In the genomic region with DNA sequence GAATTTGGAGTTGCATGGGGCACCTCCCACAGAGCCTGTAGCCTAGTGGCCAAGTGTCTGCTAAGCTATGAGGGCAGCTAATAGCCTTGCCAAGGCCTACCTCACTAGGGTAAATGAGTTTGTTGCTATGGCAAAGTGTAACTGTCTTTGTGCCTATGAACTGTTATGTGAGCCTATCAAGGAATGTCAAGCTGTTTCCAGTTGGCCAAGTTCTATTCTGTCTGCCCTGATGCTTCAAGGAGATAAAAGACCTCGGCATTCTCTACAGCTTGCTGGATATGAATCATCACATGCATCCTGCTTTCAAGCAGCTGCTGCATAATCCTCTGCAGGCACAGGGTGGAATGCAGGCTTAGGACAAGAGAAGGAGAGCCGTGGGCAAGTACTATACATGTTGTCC, we compare ENCODE assay signal across 10 cellular contexts.
DNase-seq lines count a peak whose midpoint lies in the region; ATAC-seq, FAIRE-seq and TF ChIP-seq lines count a peak whose summit lies in the region.
"Had no signal": no experiment of that assay in that cellular context is flagged by ENCODE, and none has a peak within 500 bp of the region (broad histone marks: within the 10 kb centered on the region; RNA-seq: fewer than 3 reads in every experiment).

No MANE protein-coding gene starts in this region.

- dilution Hi-C loops in endothelial cell of umbilical vein (cut with MboI; ENCODE audit: extremely low pct_ligation_motif_present, low sequenced_read_pairs) = no loop called here

- H3K9ac ChIP-seq in endothelial cell of umbilical vein (replicated peaks; ENCODE audit: extremely low read depth, insufficient read depth, low read length) = peak overlapping the region; percentile 38

- no peaks in the 10 kb centered on the region for H4K20me1 ChIP-seq in endothelial cell of umbilical vein (replicated peaks; ENCODE audit: control insufficient read depth, extremely low read depth, insufficient read depth, low read length)

- POLR2A ChIA-PET in endothelial cell of umbilical vein (lab: Charles Lee) = interaction anchor here (0.9 to 1.5 kb wide), 3 partner anchors 11 to 178 kb away, joined by 3 to 5 read pairs (median 4); a partner anchor contains a TSS
- POLR2A ChIA-PET in CD4-positive, alpha-beta T cell (lab: Charles Lee) = no interaction called here

- H3K9me3 Mint-ChIP-seq in nephron = no peaks in the 10 kb centered on the region
- H3K9me3 Mint-ChIP-seq in CD4-positive, alpha-beta T cell = no peaks in the 10 kb centered on the region

- peak overlapping the region in 1 of 3 experiments; percentile 54 for H3K4me3 Mint-ChIP-seq in nephron
- H3K4me3 Mint-ChIP-seq in CD4-positive, alpha-beta T cell = no peak overlapping the region
- H3K4me3 Mint-ChIP-seq: type B pancreatic cell had no signal

- peaks cover 19% of the 10 kb centered on the region for H3K4me1 ChIP-seq in endothelial cell of umbilical vein (ENCODE audit: control insufficient read depth, extremely low read depth, insufficient read depth, low read length)

- no peaks in the 10 kb centered on the region for H3K36me3 ChIP-seq in endothelial cell of umbilical vein (ENCODE audit: control insufficient read depth in 2 of 2, extremely low read depth in 1 of 2, insufficient read depth in 2 of 2, low read length in 2 of 2)

- ATAC-seq in CD4-positive, alpha-beta T cell (ENCODE audit: poor library complexity) = no peak

- no peaks in the 10 kb centered on the region for H3K36me3 Mint-ChIP-seq in nephron (ENCODE audit: low read depth)
- H3K36me3 Mint-ChIP-seq in CD4-positive, alpha-beta T cell (ENCODE audit: low read depth) = no peaks in the 10 kb centered on the region
- H3K36me3 Mint-ChIP-seq: type B pancreatic cell had no signal

- no peaks in the 10 kb centered on the region for H3K27me3 Mint-ChIP-seq in nephron (ENCODE audit: low read depth)
- peaks cover 4% of the 10 kb centered on the region for H3K27me3 Mint-ChIP-seq in CD4-positive, alpha-beta T cell
- H3K27me3 Mint-ChIP-seq: type B pancreatic cell had no signal

- no peaks in the 10 kb centered on the region for H3K27me3 ChIP-seq in endothelial cell of umbilical vein (ENCODE audit: control insufficient read depth in 2 of 2, insufficient read depth in 2 of 2, low read length in 2 of 2)
- H3K27me3 ChIP-seq in CD4-positive, alpha-beta T cell (ENCODE audit: control insufficient read depth, insufficient read depth, low read length) = no peaks in the 10 kb centered on the region

- no TSS peak for BruUV-seq in endothelial cell of umbilical vein (replicated peaks; lab: Mats Ljungman, UMichigan)

- H2AFZ ChIP-seq in endothelial cell of umbilical vein (ENCODE audit: low read depth, low read length) = no peak overlapping the region

- peaks cover 26% of the 10 kb centered on the region for H3K4me1 Mint-ChIP-seq in nephron
- no peaks in the 10 kb centered on the region for H3K4me1 Mint-ChIP-seq in CD4-positive, alpha-beta T cell (ENCODE audit: low read depth)

- H3K4me2 ChIP-seq in endothelial cell of umbilical vein (ENCODE audit: insufficient read depth, low read length) = peak overlapping the region; percentile 44

- peak; percentile 98 for FAIRE-seq in endothelial cell of umbilical vein (lab: Jason Lieb, UNC)
- FAIRE-seq: small intestine had no signal

- TF ChIP-seq CTCF in endothelial cell of umbilical vein (IDR thresholded peaks at IDR 0.05; ENCODE audit: extremely low read depth in 1 of 2, insufficient read depth in 1 of 2, low read depth in 1 of 2, low read length in 2 of 2) (peak in 1 of 2 donors; percentile 43), nephron (IDR thresholded peaks at IDR 0.05; ENCODE audit: unreplicated experiment in 3 of 3) (no peak)
- no peak for TF ChIP-seq CTCF in CD4-positive, alpha-beta T cell (IDR thresholded peaks at IDR 0.05)

- no peaks in the 10 kb centered on the region for H3K79me2 ChIP-seq in endothelial cell of umbilical vein (ENCODE audit: control insufficient read depth, insufficient read depth, low read length)

- H3K4me3 ChIP-seq in endothelial cell of umbilical vein (replicated peaks in 1 of 3; ENCODE audit: insufficient read depth in 1 of 3, low read depth in 1 of 3, low read length in 3 of 3) = no peak overlapping the region

- DNase-seq in EH (ENCODE audit: low read depth) (peak; percentile 98), NCI-H226 (peak; percentile 95), endothelial cell of umbilical vein (ENCODE audit: low read depth, low spot score) (peak; percentile 96), HuH-7.5 (ENCODE audit: low spot score) (no peak), GM19238 (ENCODE audit: insufficient read length, low spot score) (no peak), NCI-H2029 treated with DMSO at 0.1 percent for 48 hours (lab: John Stamatoyannopoulos, UW) (no peak)
- no peak for DNase-seq in CD4-positive, alpha-beta T cell
- DNase-seq: small intestine had no signal

- H3K27ac Mint-ChIP-seq in nephron = peak overlapping the region; percentile 61 to 75 (median 67)
- no peak overlapping the region for H3K27ac Mint-ChIP-seq in CD4-positive, alpha-beta T cell
- H3K27ac Mint-ChIP-seq: type B pancreatic cell had no signal

- no peaks in the 10 kb centered on the region for H3K9me1 ChIP-seq in endothelial cell of umbilical vein (replicated peaks; ENCODE audit: control insufficient read depth, extremely low read depth, insufficient read depth, low read length)

- TF ChIP-seq POLR2A in endothelial cell of umbilical vein (IDR thresholded peaks at IDR 0.05; ENCODE audit: low read depth, low read length) = no peak

- CTCF ChIA-PET in endothelial cell of umbilical vein (lab: Charles Lee) = interaction anchor here (0.9 to 1.4 kb wide), 8 partner anchors 9 to 179 kb away, joined by 3 to 9 read pairs (median 5); a partner anchor contains a TSS
- CTCF ChIA-PET in CD4-positive, alpha-beta T cell (lab: Charles Lee) = no interaction called here

- intact Hi-C loops in endothelial cell of umbilical vein (cut with micrococcal nuclease) = loop anchor here (1.0 to 2.0 kb wide), 8 partner anchors 15 to 209 kb away; a partner anchor contains a TSS
- intact Hi-C loops in CD4-positive, alpha-beta T cell (cut with DNase I, micrococcal nuclease) = no loop called here

- H3K9me3 ChIP-seq in endothelial cell of umbilical vein (replicated peaks; ENCODE audit: control insufficient read depth, insufficient read depth, low read length) = no peaks in the 10 kb centered on the region
- H3K9me3 ChIP-seq in CD4-positive, alpha-beta T cell (ENCODE audit: control insufficient read depth, low read length) = no peaks in the 10 kb centered on the region

- peak overlapping the region; percentile 71 for H3K27ac ChIP-seq in endothelial cell of umbilical vein (ENCODE audit: insufficient read depth, low read depth, low read length)
- no peak overlapping the region for H3K27ac ChIP-seq in CD4-positive, alpha-beta T cell (ENCODE audit: low read depth, low read length)

TF ChIP-seq in endothelial cell of umbilical vein, 7 proteins besides CTCF, POLR2A, EP300 and RAD21:
- TF ChIP-seq, protein P1, sequence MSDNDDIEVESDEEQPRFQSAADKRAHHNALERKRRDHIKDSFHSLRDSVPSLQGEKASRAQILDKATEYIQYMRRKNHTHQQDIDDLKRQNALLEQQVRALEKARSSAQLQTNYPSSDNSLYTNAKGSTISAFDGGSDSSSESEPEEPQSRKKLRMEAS (IDR thresholded peaks at IDR 0.05; ENCODE audit: insufficient read depth, insufficient read length) = no peak
- TF ChIP-seq JUN (IDR thresholded peaks at IDR 0.05; ENCODE audit: borderline replicate concordance, insufficient read depth, insufficient read length, low read depth) (peak; percentile 94), GATA2 (IDR thresholded peaks at IDR 0.05; ENCODE audit: insufficient read depth, insufficient read length, low read depth, low read length) (peak; percentile 98), EZH2 (IDR thresholded peaks at IDR 0.05; ENCODE audit: borderline replicate concordance, low read depth, low read length, severe bottlenecking) (no peak), FOS (IDR thresholded peaks at IDR 0.05; ENCODE audit: borderline replicate concordance, insufficient read depth, low read length) (peak; percentile 88), MYC (IDR thresholded peaks at IDR 0.05; ENCODE audit: low read depth, low read length) (no peak), POLR2AphosphoS5 (IDR thresholded peaks at IDR 0.05; ENCODE audit: insufficient read depth, low read depth, low read length) (peak; percentile 90)

Comparison
In these comparisons a context has a peak if more than half of its experiments do, and no peak if none do; other contexts are left out.
1. DNase-seq: peak in EH (single experiment), NCI-H226 (single experiment) and endothelial cell of umbilical vein (single experiment); none in HuH-7.5 (single experiment), GM19238 (single experiment), CD4-positive, alpha-beta T cell (0 of 10) and NCI-H2029 treated with DMSO at 0.1 percent for 48 hours (single experiment).